In genomic region chr19:1039646-1040475, GRCh38 we compare ENCODE assay signal across 8 cellular contexts. TPM values are rescaled to one million over a fixed set of nuclear protein-coding genes. Genes with fewer than 3 reads are reported as not detected.
DNase-seq lines count a peak whose midpoint lies in the region; ATAC-seq lines count a peak whose summit lies in the region.

ABCA7 (plus strand) TSS chr19:1040107; CDS start chr19:1041362, 1,255 bp downstream.

- peak within 1 kb of the TSS; percentile 72; the same call in 1 of the 2 replicates for H3K27ac ChIP-seq in BLaER1

- peak within 1 kb of the TSS; percentile 61 for H3K9ac ChIP-seq in BLaER1

- peak within 1 kb of the TSS; percentile 67 for H3K4me3 ChIP-seq in BLaER1

- peaks cover 29% of the 10 kb centered on the region for H3K36me3 Mint-ChIP-seq in activated CD4-positive, alpha-beta T cell treated with anti-CD3 and anti-CD28 coated beads, Interleukin-2, amount 10 ng/mL, durations not matched to agents 24 days and 14 days (ENCODE audit: low read depth)

- H3K27ac Mint-ChIP-seq in activated CD4-positive, alpha-beta T cell treated with anti-CD3 and anti-CD28 coated beads, Interleukin-2, amount 10 ng/mL, durations not matched to agents 24 days and 14 days: peak within 1 kb of the TSS; percentile 86

- H3K36me3 ChIP-seq in BLaER1: no peaks in the 10 kb centered on the region

- ATAC-seq in GM19351 (IDR thresholded peaks at IDR 0.05; ENCODE audit: unreplicated experiment): peak; percentile 74
- ATAC-seq in HG03520 (IDR thresholded peaks at IDR 0.05; ENCODE audit: unreplicated experiment): peak; percentile 70

- DNase-seq in NCI-H69 (lab: John Stamatoyannopoulos, UW) (peak; percentile 99), cortex of kidney (lab: John Stamatoyannopoulos, UW) (peak; percentile 74), left kidney (ENCODE audit: low read depth, low spot score) (peak; percentile 99)
- DNase-seq in activated CD4-positive, alpha-beta T cell treated with anti-CD3 and anti-CD28 coated beads, Interleukin-2, amount 10 ng/mL, durations not matched to agents 24 days and 14 days: peak; percentile 100
- DNase-seq in stimulated activated CD4-positive, alpha-beta T cell treated with anti-CD3 and anti-CD28 coated beads, Interleukin-1b, Interleukin-23, amount 100 ng/mL, for 48 hours: peak; percentile 99

- peaks cover 11% of the 10 kb centered on the region for H4K20me1 ChIP-seq in BLaER1

- intact Hi-C loops in activated CD4-positive, alpha-beta T cell treated with anti-CD3 and anti-CD28 coated beads, Interleukin-2, amount 10 ng/mL, durations not matched to agents 24 days and 14 days (cut with micrococcal nuclease): loop anchor here (2.0 kb wide), 3 partner anchors 19 to 37 kb away; partner anchors contain the start of genes ARHGAP45, RNU6-2 and TMEM259

- H3K4me3 Mint-ChIP-seq in activated CD4-positive, alpha-beta T cell treated with anti-CD3 and anti-CD28 coated beads, Interleukin-2, amount 10 ng/mL, durations not matched to agents 24 days and 14 days: peak within 1 kb of the TSS; percentile 98

- H3K4me2 ChIP-seq in BLaER1: peak within 1 kb of the TSS; percentile 95

- no peaks in the 10 kb centered on the region for H3K27me3 ChIP-seq in BLaER1

- peaks cover 44% of the 10 kb centered on the region for H3K4me1 Mint-ChIP-seq in activated CD4-positive, alpha-beta T cell treated with anti-CD3 and anti-CD28 coated beads, Interleukin-2, amount 10 ng/mL, durations not matched to agents 24 days and 14 days

- H3K9me3 Mint-ChIP-seq in activated CD4-positive, alpha-beta T cell treated with anti-CD3 and anti-CD28 coated beads, Interleukin-2, amount 10 ng/mL, durations not matched to agents 24 days and 14 days: no peaks in the 10 kb centered on the region

- no peaks in the 10 kb centered on the region for H3K27me3 Mint-ChIP-seq in activated CD4-positive, alpha-beta T cell treated with anti-CD3 and anti-CD28 coated beads, Interleukin-2, amount 10 ng/mL, durations not matched to agents 24 days and 14 days

- H3K9me3 ChIP-seq in BLaER1: no peaks in the 10 kb centered on the region

- peaks cover 92% of the 10 kb centered on the region for H3K4me1 ChIP-seq in BLaER1

RNA-seq across cellular contexts. Expression of gene ABCA7, which starts in this region (rescaled TPM):
- 15.8 TPM in 2 replicates for total RNA-seq in activated CD4-positive, alpha-beta T cell treated with anti-CD3 and anti-CD28 coated beads, Interleukin-2, amount 10 ng/mL, durations not matched to agents 24 days and 14 days

Comparison
In these comparisons a context has a peak if more than half of its experiments do, and no peak if none do; other contexts are left out.
1. Peak in every context shown above with its lines: DNase-seq, ATAC-seq, H3K4me3 ChIP-seq and H3K27ac ChIP-seq.